ENCODE assay signal across 25 cellular contexts in genomic region chr6:84278311-84278710, GRCh38. TPM values are rescaled to one million over a fixed set of nuclear protein-coding genes. Genes with fewer than 3 reads are reported as not detected.
DNase-seq lines count a peak whose midpoint lies in the region; ATAC-seq, FAIRE-seq and TF ChIP-seq lines count a peak whose summit lies in the region.
"Had no signal": no experiment of that assay in that cellular context is flagged by ENCODE, and none has a peak within 500 bp of the region (broad histone marks: within the 10 kb centered on the region; RNA-seq: fewer than 3 reads in every experiment).

No MANE protein-coding gene starts in this region.

- TF ChIP-seq CTCF in AG10803 (conservative IDR thresholded peaks at IDR 0.05; ENCODE audit: low read length): no peak
- no peak for TF ChIP-seq CTCF in H1 (IDR thresholded peaks at IDR 0.05; ENCODE audit: control extremely low read depth in 1 of 3, insufficient read depth in 1 of 3, low read depth in 1 of 3, low read length in 3 of 3)
- no peak for TF ChIP-seq CTCF in nephron (IDR thresholded peaks at IDR 0.05; ENCODE audit: unreplicated experiment in 3 of 3)

- DNase-seq in AG10803 (ENCODE audit: low read depth): peak; percentile 41
- DNase-seq in GM03348 (ENCODE audit: low spot score): peak; percentile 17
- DNase-seq in H1 (ENCODE audit: low read depth in 1 of 2, low spot score in 2 of 2): no peak
- DNase-seq in left lobe of liver (ENCODE audit: low spot score): no peak
- no peak for DNase-seq in mesendoderm
- no peak for DNase-seq in pons (ENCODE audit: low spot score)
- DNase-seq: activated B cell treated with CpG ODN at 0.5 μM for 24 hours; activated CD4-positive, alpha-beta T cell treated with anti-CD3 and anti-CD28 coated beads, Interleukin-2, amount 50 U/mL, for 48 hours; activated effector memory CD4-positive, alpha-beta T cell treated with anti-CD3 and anti-CD28 coated beads, Interleukin-2, amount 50 U/mL, for 16 hours; DMS79 treated with DMSO at 0.1 percent for 48 hours; effector CD8-positive, alpha-beta T cell; glutamatergic neuron; KG1; natural killer cell; NCI-H2029 treated with DMSO at 0.1 percent for 48 hours; NCI-H82; posterior cingulate gyrus; sigmoid colon; stimulated activated CD4-positive, alpha-beta T cell treated with anti-CD3 and anti-CD28 coated beads, Interleukin-1b, Interleukin-23, amount 100 ng/mL, for 48 hours; T1000; uterus had no signal

- no peaks in the 10 kb centered on the region for H3K79me2 ChIP-seq in H1 (ENCODE audit: control insufficient read depth in 1 of 2, insufficient read depth in 2 of 2, low read length in 2 of 2)
- H3K79me2 ChIP-seq in mesendoderm (ENCODE audit: control insufficient read depth, insufficient read depth, low read length): no peaks in the 10 kb centered on the region

- H3K4me3 ChIP-seq in AG10803 (ENCODE audit: low read length) (no peak overlapping the region), H1 (ENCODE audit: extremely low read depth in 1 of 4, insufficient read depth in 2 of 4, low read depth in 3 of 4, low read length in 4 of 4) (no peak overlapping the region), mesendoderm (ENCODE audit: low read length) (no peak overlapping the region)
- H3K4me3 ChIP-seq: sigmoid colon, uterus had no signal

- H3K9me3 ChIP-seq in H1 (ENCODE audit: insufficient read depth in 2 of 2, low read depth in 1 of 2, low read length in 1 of 2): no peaks in the 10 kb centered on the region
- H3K9me3 ChIP-seq: sigmoid colon, uterus had no signal

- H3K4me1 Mint-ChIP-seq in nephron: peaks cover 41% of the 10 kb centered on the region
- H3K4me1 Mint-ChIP-seq: activated B cell treated with CpG ODN at 0.5 μM for 24 hours, memory B cell, natural killer cell had no signal

- no peak overlapping the region for H2BK12ac ChIP-seq in H1 (ENCODE audit: low read depth, low read length)

- H3K4me3 Mint-ChIP-seq in nephron: no peak overlapping the region
- H3K4me3 Mint-ChIP-seq: activated B cell treated with CpG ODN at 0.5 μM for 24 hours, brain, memory B cell, natural killer cell had no signal

- 0 out of 2 replicates have a peak overlapping the region, but pooled peaks have one; percentile 40 for H2BK20ac ChIP-seq in H1 (ENCODE audit: low read length)

- H3K27me3 ChIP-seq in H1 (replicated peaks in 1 of 4; ENCODE audit: control insufficient read depth in 3 of 4, extremely low read depth in 1 of 4, insufficient read depth in 3 of 4, low read length in 3 of 4) (no peaks in the 10 kb centered on the region), mesendoderm (ENCODE audit: insufficient read depth, low read length, poor library complexity) (no peaks in the 10 kb centered on the region)
- H3K27me3 ChIP-seq: sigmoid colon, uterus had no signal

- POLR2A ChIA-PET in H1 (lab: Charles Lee; ENCODE audit: partially characterized antibody): no interaction called here

- TF ChIP-seq RAD21 in H1 (IDR thresholded peaks at IDR 0.05 in 1 of 2, conservative IDR thresholded peaks at IDR 0.05 in 1 of 2; ENCODE audit: low read depth in 2 of 2, low read length in 2 of 2): no peak

- H3K79me1 ChIP-seq in H1 (ENCODE audit: low read depth, low read length): no peaks in the 10 kb centered on the region
- H3K79me1 ChIP-seq in mesendoderm (ENCODE audit: low read length): no peaks in the 10 kb centered on the region

- H3K23me2 ChIP-seq in H1 (ENCODE audit: low read depth, low read length): no peaks in the 10 kb centered on the region

- H2BK5ac ChIP-seq in H1 (ENCODE audit: low read depth, low read length): no peak overlapping the region
- H2BK5ac ChIP-seq in mesendoderm (ENCODE audit: low read length): no peak overlapping the region

- no peak for TF ChIP-seq EP300 in H1 (IDR thresholded peaks at IDR 0.05; ENCODE audit: borderline replicate concordance in 1 of 2, low read depth in 2 of 2, low read length in 2 of 2)

- H3K18ac ChIP-seq in H1 (ENCODE audit: extremely low read depth, low read length) (no peak overlapping the region), mesendoderm (ENCODE audit: low read length) (no peak overlapping the region)

- H3K23ac ChIP-seq in H1 (ENCODE audit: insufficient read length) (no peak overlapping the region), mesendoderm (ENCODE audit: low read length) (no peak overlapping the region)

- no peak overlapping the region for H3K27ac ChIP-seq in H1 (ENCODE audit: low read depth, low read length)
- no peak overlapping the region for H3K27ac ChIP-seq in mesendoderm (ENCODE audit: low read depth, low read length)
- H3K27ac ChIP-seq: sigmoid colon, uterus had no signal

- no peak overlapping the region for H3K4ac ChIP-seq in H1 (replicated peaks; ENCODE audit: insufficient read length, low read depth, low read length)
- H3K4ac ChIP-seq in mesendoderm (ENCODE audit: low read depth, low read length): no peak overlapping the region

- no peaks in the 10 kb centered on the region for H4K20me1 ChIP-seq in H1 (replicated peaks in 1 of 2; ENCODE audit: control insufficient read depth in 1 of 2, insufficient read depth in 2 of 2, low read length in 2 of 2)

- H2BK15ac ChIP-seq in H1 (ENCODE audit: low read length): no peak overlapping the region
- no peak overlapping the region for H2BK15ac ChIP-seq in mesendoderm (replicated peaks; ENCODE audit: low read depth)

- no peak overlapping the region for H2AK5ac ChIP-seq in H1 (ENCODE audit: low read depth, low read length)
- H2AK5ac ChIP-seq in mesendoderm (ENCODE audit: low read length): no peak overlapping the region

- FAIRE-seq in H1 (lab: Jason Lieb, UNC): no peak

- H2BK120ac ChIP-seq in H1 (replicated peaks; ENCODE audit: low read depth, low read length): no peak overlapping the region
- no peak overlapping the region for H2BK120ac ChIP-seq in mesendoderm (ENCODE audit: low read depth, low read length)

- no peak overlapping the region for H4K91ac ChIP-seq in H1 (replicated peaks; ENCODE audit: insufficient read length, low read length)

- no peak for TF ChIP-seq POLR2A in H1 (IDR thresholded peaks at IDR 0.05; ENCODE audit: control extremely low read depth in 1 of 2, low read depth in 2 of 2, low read length in 2 of 2)

- no peaks in the 10 kb centered on the region for H3K36me3 Mint-ChIP-seq in nephron (ENCODE audit: low read depth)
- H3K36me3 Mint-ChIP-seq: brain, memory B cell, natural killer cell had no signal

- no peaks in the 10 kb centered on the region for H3K9me3 Mint-ChIP-seq in nephron
- H3K9me3 Mint-ChIP-seq: activated B cell treated with CpG ODN at 0.5 μM for 24 hours, brain, natural killer cell had no signal

- H3K27me3 Mint-ChIP-seq in nephron (ENCODE audit: low read depth): peaks cover 3% of the 10 kb centered on the region
- H3K27me3 Mint-ChIP-seq: activated B cell treated with CpG ODN at 0.5 μM for 24 hours had no signal

- H3K36me3 ChIP-seq in H1 (ENCODE audit: control insufficient read depth in 2 of 4, insufficient read depth in 4 of 4, low read length in 3 of 4) (no peaks in the 10 kb centered on the region), mesendoderm (ENCODE audit: control insufficient read depth, insufficient read depth, low read length) (no peaks in the 10 kb centered on the region)
- H3K36me3 ChIP-seq: sigmoid colon, uterus had no signal

- no peak overlapping the region for H3K4me2 ChIP-seq in H1 (ENCODE audit: insufficient read depth in 1 of 2, low read depth in 2 of 2, low read length in 2 of 2)
- no peak overlapping the region for H3K4me2 ChIP-seq in mesendoderm (ENCODE audit: low read length)

- WGBS in H1 (ENCODE audit: extremely low coverage in 1 of 2, insufficient coverage in 1 of 2, insufficient read length in 1 of 2, insufficient replicate concordance in 2 of 2, low coverage in 1 of 2, low lambda C conversion rate in 2 of 2, missing lambda C conversion rate in 1 of 2), 2 experiments: 81% methylated on average over 5 of the region's 5 CpGs; no CpG with 5 or more reads in 1 of the 2 experiments
- no CpG with 5 or more reads among the region's 5 CpGs for WGBS in mesendoderm (ENCODE audit: extremely low coverage, insufficient coverage, low lambda C conversion rate)

- CTCF ChIA-PET in H1 (lab: Charles Lee; ENCODE audit: partially characterized antibody): interaction anchor here (0.6 kb wide), 1 partner anchor 148 kb away, joined by 3 read pairs; no protein-coding TSS in a partner anchor

- peak overlapping the region in 2 of 3 experiments; percentile 48 to 64 for H3K27ac Mint-ChIP-seq in nephron
- H3K27ac Mint-ChIP-seq: activated B cell treated with CpG ODN at 0.5 μM for 24 hours, memory B cell, natural killer cell had no signal

- ATAC-seq in left lobe of liver: no peak
- ATAC-seq: natural killer cell, Right ventricle myocardium inferior had no signal

- H3K4me1 ChIP-seq in H1 (replicated peaks in 1 of 4; ENCODE audit: control insufficient read depth in 3 of 4, insufficient read depth in 4 of 4, low read length in 3 of 4) (peaks cover 0 to 3% (median 0%) of the 10 kb centered on the region in 4 experiments; a peak in 1 of 7 replicates), mesendoderm (ENCODE audit: control insufficient read depth, low read depth, low read length) (no peaks in the 10 kb centered on the region)
- H3K4me1 ChIP-seq: sigmoid colon, uterus had no signal

- no peak overlapping the region for H3K14ac ChIP-seq in H1 (ENCODE audit: insufficient read length)

- H4K8ac ChIP-seq in H1 (ENCODE audit: extremely low read depth, insufficient read depth, low read length): no peak overlapping the region
- H4K8ac ChIP-seq in mesendoderm (ENCODE audit: low read depth, low read length): no peak overlapping the region

- H4K5ac ChIP-seq in H1 (ENCODE audit: insufficient read length, low read depth, low read length) (no peak overlapping the region), mesendoderm (ENCODE audit: low read length) (no peak overlapping the region)

- H3K56ac ChIP-seq in H1 (replicated peaks; ENCODE audit: insufficient read length, low read depth, low read length): no peak overlapping the region
- no peak overlapping the region for H3K56ac ChIP-seq in mesendoderm (ENCODE audit: low read length)

- H3K9ac ChIP-seq in H1 (replicated peaks in 1 of 4; ENCODE audit: extremely low read depth in 1 of 4, low read depth in 3 of 4, low read length in 3 of 4) (no peak overlapping the region), mesendoderm (ENCODE audit: low read length) (no peak overlapping the region)

- peak overlapping the region; percentile 89; the same call in 1 of the 2 replicates for H2AFZ ChIP-seq in H1 (ENCODE audit: low read length)

TF ChIP-seq in H1, 55 proteins besides CTCF, POLR2A, EP300 and RAD21 (continues in another document):
- TF ChIP-seq KDM5A (IDR thresholded peaks at IDR 0.05; ENCODE audit: low read length): no peak

RNA-seq across cellular contexts. Expression of gene CEP162, which starts 50.9 kb away (rescaled TPM):
- 10.4 and 10.6 TPM in 2 replicates for total RNA-seq in H1 (2021; fragmentation: NEBNext Ultra II Directional; extraction: Animal tissue kit (Norgen Biotek cat#: 25700))
- polyA plus RNA-seq in H1 (2011; rRNA removed): 0.72 and 1.3 TPM in 2 replicates
- polyA plus RNA-seq in H1 (2011; cell fraction: cytosol; rRNA removed): 2.3 TPM
- 1.4 TPM for polyA plus RNA-seq in H1 (2011; cell fraction: nucleus; rRNA removed)
- polyA plus RNA-seq in H1 (2012, experiment 1 of 2): 3.5 to 9.6 TPM (median 4.5 TPM) in 4 replicates
- polyA plus RNA-seq in H1 (2012, experiment 2 of 2): 0.26 TPM
- 7.1 TPM for polyA plus RNA-seq in H1 (2013, experiment 1 of 2)
- polyA plus RNA-seq in H1 (2013, experiment 2 of 2): 6.4 TPM
- 1.5 and 3.6 TPM in 2 replicates for polyA minus RNA-seq in H1 (2011; rRNA and poly(A)+ RNA removed)
- 1.5 TPM for polyA minus RNA-seq in H1 (2011; cell fraction: cytosol; rRNA and poly(A)+ RNA removed)
- polyA minus RNA-seq in H1 (2011; cell fraction: nucleus; rRNA and poly(A)+ RNA removed): 10.7 TPM
- total RNA-seq in left lobe of liver: 1.7 TPM
- polyA plus RNA-seq in mesendoderm (2013, experiment 1 of 2): 3.8 TPM
- 4.0 TPM for polyA plus RNA-seq in mesendoderm (2013, experiment 2 of 2)

Comparison
In these comparisons a context has a peak if more than half of its experiments do, and no peak if none do; other contexts are left out.
1. DNase-seq: peak in AG10803 (single experiment) and GM03348 (single experiment); none in H1 (0 of 2), left lobe of liver (single experiment), mesendoderm (single experiment) and pons (single experiment).